Comparison of ENCODE assay signal across 12 cellular contexts in genomic region chr11:65651339-65651588, GRCh38. TPM values are rescaled to one million over a fixed set of nuclear protein-coding genes. Genes with fewer than 3 reads are reported as not detected.
A peak's percentile ranks its signal among the peaks of the same experiment; 100 is the strongest.
DNase-seq lines count a peak whose midpoint lies in the region; ATAC-seq and TF ChIP-seq lines count a peak whose summit lies in the region.
"Had no signal": no experiment of that assay in that cellular context is flagged by ENCODE, and none has a peak within 500 bp of the region (broad histone marks: within the 10 kb centered on the region; RNA-seq: fewer than 3 reads in every experiment).

No MANE protein-coding gene starts in this region.

- no peak for ATAC-seq in heart right ventricle
- no peak for ATAC-seq in Right ventricle myocardium inferior
- ATAC-seq in natural killer cell = no peak

- H3K4me2 ChIP-seq in mammary epithelial cell (ENCODE audit: insufficient read depth, low read depth, low read length) = no peak overlapping the region

- H3K27ac Mint-ChIP-seq in natural killer cell = peak overlapping the region; percentile 97 to 99

- TF ChIP-seq POLR2A in uterus (IDR thresholded peaks at IDR 0.05) = no peak

- H3K9me3 Mint-ChIP-seq in natural killer cell = no peaks in the 10 kb centered on the region

- DNase-seq in heart right ventricle (no peak), Right ventricle myocardium inferior (ENCODE audit: missing footprints) (no peak), mammary epithelial cell (no peak), natural killer cell (peak; percentile 20), uterus (peak in 1 of 2 donors; percentile 15), HT-29 (ENCODE audit: low spot score) (no peak), NCI-H774 (lab: John Stamatoyannopoulos, UW) (no peak)
- DNase-seq in effector CD8-positive, alpha-beta T cell (lab: John Stamatoyannopoulos, UW) = no peak
- DNase-seq: activated CD4-positive, CD25-positive, alpha-beta regulatory T cell; kidney glomerular epithelial cell had no signal

- no peak overlapping the region for H2AFZ ChIP-seq in mammary epithelial cell (ENCODE audit: low read depth, low read length)

- H3K27me3 Mint-ChIP-seq in natural killer cell (ENCODE audit: low read depth in 2 of 2) = no peaks in the 10 kb centered on the region

- no peak overlapping the region for H3K9ac ChIP-seq in mammary epithelial cell (ENCODE audit: insufficient read depth, low read length)

- H3K4me1 Mint-ChIP-seq in natural killer cell = peaks cover 41 to 60% of the 10 kb centered on the region in 2 donors

- peaks cover 23 to 66% (median 42%) of the 10 kb centered on the region in 9 donors for H3K4me1 ChIP-seq in heart right ventricle
- peaks cover 50% of the 10 kb centered on the region for H3K4me1 ChIP-seq in mammary epithelial cell (ENCODE audit: insufficient read depth, low read length)
- peaks cover 7 to 21% of the 10 kb centered on the region in 2 donors for H3K4me1 ChIP-seq in uterus

- no peaks in the 10 kb centered on the region for H4K20me1 ChIP-seq in mammary epithelial cell (ENCODE audit: insufficient read depth, low read length)

- H3K9me3 ChIP-seq in heart right ventricle (no peaks in the 10 kb centered on the region), mammary epithelial cell (replicated peaks; ENCODE audit: insufficient read depth, low read length) (no peaks in the 10 kb centered on the region), uterus (no peaks in the 10 kb centered on the region)

- H3K27me3 ChIP-seq in heart right ventricle = peaks cover 0 to 8% (median 0%) of the 10 kb centered on the region in 7 donors
- H3K27me3 ChIP-seq in mammary epithelial cell (ENCODE audit: insufficient read depth, low read length) = no peaks in the 10 kb centered on the region
- no peaks in the 10 kb centered on the region for H3K27me3 ChIP-seq in uterus

- H3K79me2 ChIP-seq in mammary epithelial cell (ENCODE audit: insufficient read depth, low read length) = no peaks in the 10 kb centered on the region

- H3K27ac ChIP-seq in heart right ventricle (peak overlapping the region; percentile 91 to 99 (median 96)), mammary epithelial cell (ENCODE audit: insufficient read depth, low read depth, low read length) (peak overlapping the region; percentile 7), uterus (peak overlapping the region; percentile 96 to 97)

- CTCF ChIA-PET in mammary epithelial cell (lab: Charles Lee; ENCODE audit: low non-redundant PET) = interaction anchor here (0.5 kb wide), 1 partner anchor 167 kb away, joined by 10 read pairs; no protein-coding TSS in a partner anchor

- peak overlapping the region in 1 of 10 donors; percentile 61 for H3K4me3 ChIP-seq in heart right ventricle
- no peak overlapping the region for H3K4me3 ChIP-seq in mammary epithelial cell (replicated peaks in 1 of 3; ENCODE audit: insufficient read depth in 1 of 3, low read depth in 2 of 3, low read length in 3 of 3)
- H3K4me3 ChIP-seq in uterus = no peak overlapping the region

- H3K36me3 Mint-ChIP-seq in natural killer cell = peaks cover 10% of the 10 kb centered on the region

- H3K4me3 Mint-ChIP-seq in natural killer cell = peak overlapping the region; percentile 81

- 95 to 100% methylated on average over 3 of the region's 3 CpGs for WGBS in heart right ventricle, 2 donors
- WGBS in mammary epithelial cell (ENCODE audit: low coverage, missing lambda C conversion rate) = 76% methylated on average over 3 of the region's 3 CpGs

- H3K36me3 ChIP-seq in heart right ventricle (peaks cover 2 to 82% (median 36%) of the 10 kb centered on the region in 9 donors), mammary epithelial cell (ENCODE audit: insufficient read depth, low read length) (peaks cover 10% of the 10 kb centered on the region), uterus (no peaks in the 10 kb centered on the region)

- no TSS peak for BruUV-seq in mammary epithelial cell (replicated peaks; lab: Mats Ljungman, UMichigan)

- dilution Hi-C loops in mammary epithelial cell (cut with HindIII; ENCODE audit: low sequenced_read_pairs) = no loop called here

- no peak for TF ChIP-seq CTCF in heart right ventricle (IDR thresholded peaks at IDR 0.05)
- no peak for TF ChIP-seq CTCF in mammary epithelial cell (conservative IDR thresholded peaks at IDR 0.05 in 1 of 2, IDR thresholded peaks at IDR 0.05 in 1 of 2; ENCODE audit: extremely low read depth in 1 of 2, insufficient read depth in 1 of 2, low read depth in 1 of 2, low read length in 2 of 2)
- TF ChIP-seq CTCF in natural killer cell (IDR thresholded peaks at IDR 0.05) = no peak
- TF ChIP-seq CTCF in uterus (IDR thresholded peaks at IDR 0.05) = no peak

- in situ Hi-C loops in mammary epithelial cell (cut with MboI; ENCODE audit: low sequenced_read_pairs in 2 of 2) = no loop called here

- intact Hi-C loops in heart right ventricle (cut with DNase I) (no loop called here), Right ventricle myocardium inferior (cut with DNase I) (loop anchor here (5.0 kb wide), 2 partner anchors 79 to 206 kb away; partner anchors contain the start of genes CFL1, FAM89B and ZNRD2), mammary epithelial cell (cut with micrococcal nuclease) (loop anchor here (1.0 kb wide), 1 partner anchor 36 kb away; the partner anchor contains the start of gene PCNX3), natural killer cell (cut with micrococcal nuclease) (loop anchor here (5.0 kb wide), 1 partner anchor 34 kb away; the partner anchor contains the start of gene PCNX3), uterus (cut with DNase I; ENCODE audit: low total_unique reads) (no loop called here)

RNA-seq across cellular contexts. Expression of gene RELA, which starts 11.5 kb away (rescaled TPM):
- total RNA-seq in heart right ventricle = 10 to 100 TPM; 30.7 to 55.2 (median 40.0) TPM
- 10 to 100 TPM; 28.9 to 38.3 TPM for polyA plus RNA-seq in heart right ventricle
- 36.7 TPM for total RNA-seq in Right ventricle myocardium inferior
- 10 to 100 TPM; 23.7 to 79.0 TPM for total RNA-seq in mammary epithelial cell
- polyA plus RNA-seq in mammary epithelial cell = 33.5 TPM
- 61.3 TPM for polyA minus RNA-seq in mammary epithelial cell
- total RNA-seq in natural killer cell = 100 to 1,000 TPM; 319 to 380 (median 338) TPM
- total RNA-seq in uterus = 10 to 100 TPM in 3 of 4 donors, 1 to 10 TPM in 1; 6.7 to 97.1 (median 36.5) TPM
- total RNA-seq in HT-29 (2014; rRNA removed; shearing (Covaris generic)) = 87.3 and 112 TPM in 2 replicates

RNA-seq across cellular contexts. Expression of gene SIPA1, which starts 13.4 kb away (rescaled TPM):
- 10 to 100 TPM; 11.8 to 39.7 (median 15.6) TPM for total RNA-seq in heart right ventricle
- 10 to 100 TPM; 32.6 to 85.9 TPM for polyA plus RNA-seq in heart right ventricle
- 28.2 TPM for total RNA-seq in Right ventricle myocardium inferior
- 10 to 100 TPM; 13.2 to 16.1 TPM for total RNA-seq in mammary epithelial cell
- 7.5 TPM for polyA plus RNA-seq in mammary epithelial cell
- 18.7 TPM for polyA minus RNA-seq in mammary epithelial cell
- 100 to 1,000 TPM; 520 to 776 (median 743) TPM for total RNA-seq in natural killer cell
- total RNA-seq in uterus = 10 to 100 TPM; 11.2 to 60.1 (median 27.0) TPM
- total RNA-seq in HT-29 (2014; rRNA removed; shearing (Covaris generic)) = 79.1 and 95.3 TPM in 2 replicates

RNA-seq across cellular contexts. Expression of gene PCNX3, which starts 35.7 kb away (rescaled TPM):
- 10 to 100 TPM in 9 of 10 donors, 1 to 10 TPM in 1; 9.4 to 16.9 (median 11.7) TPM for total RNA-seq in heart right ventricle
- 10 to 100 TPM in 1 of 2 donors, 1 to 10 TPM in 1; 9.7 to 11.6 TPM for polyA plus RNA-seq in heart right ventricle
- total RNA-seq in Right ventricle myocardium inferior = 12.4 TPM
- total RNA-seq in mammary epithelial cell = 10 to 100 TPM; 29.7 to 46.8 TPM
- 24.6 TPM for polyA plus RNA-seq in mammary epithelial cell
- 53.5 TPM for polyA minus RNA-seq in mammary epithelial cell
- total RNA-seq in natural killer cell = 100 to 1,000 TPM; 101 to 105 (median 102) TPM
- 10 to 100 TPM in 3 of 4 donors, 1 to 10 TPM in 1; 6.8 to 47.4 (median 24.6) TPM for total RNA-seq in uterus
- total RNA-seq in HT-29 (2014; rRNA removed; shearing (Covaris generic)) = 87.6 and 102 TPM in 2 replicates

RNA-seq across cellular contexts. Expression of gene MAP3K11, which starts 37.2 kb away (rescaled TPM):
- total RNA-seq in heart right ventricle = 10 to 100 TPM; 23.1 to 45.6 (median 34.2) TPM
- polyA plus RNA-seq in heart right ventricle = 10 to 100 TPM; 32.5 to 69.9 TPM
- 40.0 TPM for total RNA-seq in Right ventricle myocardium inferior
- 10 to 100 TPM; 29.2 to 52.8 TPM for total RNA-seq in mammary epithelial cell
- 22.6 TPM for polyA plus RNA-seq in mammary epithelial cell
- 46.9 TPM for polyA minus RNA-seq in mammary epithelial cell
- 10 to 100 TPM; 85.3 to 94.5 (median 94.0) TPM for total RNA-seq in natural killer cell
- total RNA-seq in uterus = 100 to 1,000 TPM in 1 of 4 donors, 10 to 100 TPM in 3; 22.1 to 139 (median 51.8) TPM
- 129 and 134 TPM in 2 replicates for total RNA-seq in HT-29 (2014; rRNA removed; shearing (Covaris generic))

RNA-seq across cellular contexts. Expression of gene KCNK7, which starts 55.7 kb away (rescaled TPM):
- total RNA-seq in heart right ventricle = 1 to 10 TPM in 2 of 10 donors, under 1 TPM in 6, not detected in 2; 0.22 to 1.5 (median 0.35) TPM
- 1 to 10 TPM in 1 of 2 donors, under 1 TPM in 1; 0.48 to 1.4 TPM for polyA plus RNA-seq in heart right ventricle
- total RNA-seq in Right ventricle myocardium inferior = 0.43 TPM
- under 1 TPM; 0.17 to 0.24 TPM for total RNA-seq in mammary epithelial cell
- polyA plus RNA-seq in mammary epithelial cell = 0.20 TPM
- 0.57 TPM for polyA minus RNA-seq in mammary epithelial cell
- 10 to 100 TPM in 1 of 3 donors, 1 to 10 TPM in 2; 6.3 to 11.2 (median 7.1) TPM for total RNA-seq in natural killer cell
- total RNA-seq in uterus = 1 to 10 TPM in 1 of 4 donors, under 1 TPM in 1, not detected in 2; 0.26 to 5.8 TPM
- total RNA-seq in HT-29 (2014; rRNA removed; shearing (Covaris generic)) = 1.2 and 2.5 TPM in 2 replicates
- total RNA-seq: HT1080, NCI-H460 had no signal

Comparison
In these comparisons a context has a peak if more than half of its experiments do, and no peak if none do; other contexts are left out.
1. intact Hi-C loops: an anchor here in Right ventricle myocardium inferior (5.0 kb wide), mammary epithelial cell (1.0 kb wide) and natural killer cell (5.0 kb wide); none called in heart right ventricle and uterus.
2. H3K27ac ChIP-seq: peak in every context shown above with its lines; median percentile 96 in uterus; 96 in heart right ventricle; 7 in mammary epithelial cell.